In genomic region chr12:71694099-71694820, GRCh38 we compare ENCODE assay signal across 9 cellular contexts. TPM values are rescaled to one million over a fixed set of nuclear protein-coding genes. Genes with fewer than 3 reads are reported as not detected.
DNase-seq lines count a peak whose midpoint lies in the region; ATAC-seq and TF ChIP-seq lines count a peak whose summit lies in the region.
"Had no signal": no experiment of that assay in that cellular context is flagged by ENCODE, and none has a peak within 500 bp of the region (broad histone marks: within the 10 kb centered on the region; RNA-seq: fewer than 3 reads in every experiment).

No MANE protein-coding gene starts in this region.

- no peaks in the 10 kb centered on the region for H3K9me3 Mint-ChIP-seq in activated naive CD4-positive, alpha-beta T cell treated with anti-CD3 and anti-CD28 coated beads for 36 hours

- H3K36me3 ChIP-seq in Loucy (ENCODE audit: insufficient read depth, low read length) = peaks cover 24% of the 10 kb centered on the region
- H3K36me3 ChIP-seq in brain microvascular endothelial cell (replicated peaks) = no peaks in the 10 kb centered on the region

- CTCF ChIA-PET in activated naive CD4-positive, alpha-beta T cell treated with anti-CD3 and anti-CD28 coated beads for 36 hours (lab: Charles Lee) = no interaction called here

- no peak overlapping the region for H3K27ac Mint-ChIP-seq in activated naive CD4-positive, alpha-beta T cell treated with anti-CD3 and anti-CD28 coated beads for 36 hours

- H4K20me1 ChIP-seq in Loucy (ENCODE audit: insufficient read depth, low read length, poor library complexity, severe bottlenecking) = no peaks in the 10 kb centered on the region

- TF ChIP-seq CTCF in Loucy (conservative IDR thresholded peaks at IDR 0.05; ENCODE audit: low read length) (no peak), brain microvascular endothelial cell (IDR thresholded peaks at IDR 0.05; ENCODE audit: low read depth, low read length, missing control alignments) (no peak)

- H3K4me3 Mint-ChIP-seq in activated naive CD4-positive, alpha-beta T cell treated with anti-CD3 and anti-CD28 coated beads for 36 hours = no peak overlapping the region

- TF ChIP-seq POLR2A in GM18505 (IDR thresholded peaks at IDR 0.05; ENCODE audit: borderline replicate concordance, extremely low read depth, insufficient read depth, insufficient read length) = no peak

- no peaks in the 10 kb centered on the region for H3K27me3 Mint-ChIP-seq in activated naive CD4-positive, alpha-beta T cell treated with anti-CD3 and anti-CD28 coated beads for 36 hours (ENCODE audit: low read depth)

- 0 out of 2 replicates have a peak, but pooled peaks cover 1% of the 10 kb centered on the region for H3K79me2 ChIP-seq in Loucy (ENCODE audit: insufficient read depth, low read length)

- H2AFZ ChIP-seq in Loucy (ENCODE audit: low read length) = no peak overlapping the region

- intact Hi-C loops in activated naive CD4-positive, alpha-beta T cell treated with anti-CD3 and anti-CD28 coated beads for 36 hours (cut with micrococcal nuclease) = no loop called here

- H3K4me1 ChIP-seq in Loucy (ENCODE audit: insufficient read depth, low read length, poor library complexity, severe bottlenecking) = peaks cover 31% of the 10 kb centered on the region

- peak overlapping the region; percentile 28 for H3K4me2 ChIP-seq in Loucy (ENCODE audit: low read depth, low read length, poor library complexity, severe bottlenecking)

- H3K27me3 ChIP-seq in Loucy (ENCODE audit: insufficient read depth, low read length, poor library complexity, severe bottlenecking) (no peaks in the 10 kb centered on the region), brain microvascular endothelial cell (replicated peaks) (no peaks in the 10 kb centered on the region)

- no peak overlapping the region for H3K9ac ChIP-seq in Loucy (ENCODE audit: low read depth, low read length, poor library complexity, severe bottlenecking)

- H3K27ac ChIP-seq in brain microvascular endothelial cell = no peak overlapping the region

- ATAC-seq in GM18505 (IDR thresholded peaks at IDR 0.05; ENCODE audit: unreplicated experiment) (peak; percentile 79), GM21786 (IDR thresholded peaks at IDR 0.05; ENCODE audit: unreplicated experiment) (peak; percentile 85), left lobe of liver (peak; percentile 90)

- no peaks in the 10 kb centered on the region for H3K9me2 ChIP-seq in Loucy (replicated peaks; ENCODE audit: low read depth, low read length)

- no peaks in the 10 kb centered on the region for H3K9me3 ChIP-seq in Loucy (ENCODE audit: insufficient read depth, low read depth, low read length)

- H3K4me3 ChIP-seq in Loucy (ENCODE audit: low read length, poor library complexity, severe bottlenecking) = no peak overlapping the region
- no peak overlapping the region for H3K4me3 ChIP-seq in brain microvascular endothelial cell (ENCODE audit: low read depth, low read length)

- H3K36me3 Mint-ChIP-seq in activated naive CD4-positive, alpha-beta T cell treated with anti-CD3 and anti-CD28 coated beads for 36 hours (ENCODE audit: low read depth) = peaks cover 8% of the 10 kb centered on the region

- in situ Hi-C loops in brain microvascular endothelial cell (cut with HindIII; ENCODE audit: low pct_ligation_motif_present, low sequenced_read_pairs) = no loop called here

- no peak for DNase-seq in left lobe of liver (ENCODE audit: low spot score)
- no peak for DNase-seq in NCI-H2196 (lab: John Stamatoyannopoulos, UW; ENCODE audit: unreplicated experiment)
- no peak for DNase-seq in brain microvascular endothelial cell
- no peak for DNase-seq in activated gamma-delta T cell treated with Interleukin-2 at 50 U/mL for 16 hours
- no peak for DNase-seq in activated naive CD4-positive, alpha-beta T cell treated with anti-CD3 and anti-CD28 coated beads for 36 hours
- DNase-seq: T-helper 9 cell had no signal

- no peaks in the 10 kb centered on the region for H3F3A ChIP-seq in Loucy (ENCODE audit: low read depth)

- H3K4me1 Mint-ChIP-seq in activated naive CD4-positive, alpha-beta T cell treated with anti-CD3 and anti-CD28 coated beads for 36 hours (ENCODE audit: low read depth) = peaks cover 10% of the 10 kb centered on the region

RNA-seq across cellular contexts. Expression of gene TMEM19, which starts 8.4 kb away (rescaled TPM):
- total RNA-seq in left lobe of liver = 21.5 TPM
- total RNA-seq in activated naive CD4-positive, alpha-beta T cell treated with anti-CD3 and anti-CD28 coated beads for 36 hours = 10 to 100 TPM; 10.9 to 11.1 TPM

RNA-seq across cellular contexts. Expression of gene THAP2, which starts 30.2 kb away (rescaled TPM):
- total RNA-seq in left lobe of liver = 1.4 TPM
- total RNA-seq in activated naive CD4-positive, alpha-beta T cell treated with anti-CD3 and anti-CD28 coated beads for 36 hours = 1 to 10 TPM; 8.3 to 9.4 TPM

RNA-seq across cellular contexts. Expression of gene ZFC3H1, which starts 30.6 kb away (rescaled TPM):
- total RNA-seq in left lobe of liver = 13.4 TPM
- total RNA-seq in activated naive CD4-positive, alpha-beta T cell treated with anti-CD3 and anti-CD28 coated beads for 36 hours = 10 to 100 TPM; 56.9 to 62.6 TPM
